In the genomic region with DNA sequence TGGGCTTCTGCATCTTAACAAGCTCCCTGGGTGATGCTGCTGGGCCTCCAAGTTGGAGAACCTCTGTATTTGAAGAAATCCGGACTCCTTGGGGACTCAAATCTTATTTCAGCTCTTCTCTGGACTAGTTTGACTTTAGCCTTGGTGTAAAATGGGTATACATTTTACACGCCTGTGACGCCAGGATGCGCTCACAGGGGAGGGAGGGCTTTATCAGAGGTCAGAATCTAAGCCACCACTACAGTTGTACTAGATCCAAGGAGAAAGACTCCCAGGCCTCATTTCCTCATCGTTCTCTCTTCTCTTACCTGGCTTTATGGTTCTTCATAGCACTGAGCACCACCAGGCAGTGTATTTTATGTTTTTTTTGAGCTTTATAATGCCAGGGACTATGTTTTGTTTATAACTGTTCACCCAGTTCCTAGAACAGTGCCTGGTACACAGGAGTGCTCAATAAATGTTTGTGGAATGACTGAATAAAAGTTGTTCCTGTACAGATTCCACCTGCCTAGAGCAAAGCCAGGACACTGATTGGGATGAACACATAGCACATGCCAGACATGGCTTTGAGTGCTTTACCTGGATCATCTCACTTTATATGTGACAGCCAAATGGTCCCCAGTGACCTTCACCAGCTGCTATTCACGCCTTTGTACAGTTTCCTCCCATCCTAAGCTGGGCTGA, we compare ENCODE assay signal across 1 cellular context.
TF ChIP-seq lines count a peak whose summit lies in the region.

No MANE protein-coding gene starts in this region.

TF ChIP-seq in A549, 52 proteins besides CTCF, POLR2A, EP300 and RAD21:
- TF ChIP-seq USF2 (IDR thresholded peaks at IDR 0.05) (no peak), ZSCAN20 (CRISPR knock-in tag; IDR thresholded peaks at IDR 0.05) (no peak), SREBF2 (IDR thresholded peaks at IDR 0.05) (no peak), JUNB (IDR thresholded peaks at IDR 0.05) (no peak; the same call in 1 of the 2 replicates), EHMT2 (IDR thresholded peaks at IDR 0.05; ENCODE audit: low read depth) (no peak), ZC3H11A (IDR thresholded peaks at IDR 0.05) (no peak)
